Comparison of ENCODE assay signal across 15 cellular contexts in genomic region chr20:38343107-38343797, GRCh38. TPM values are rescaled to one million over a fixed set of nuclear protein-coding genes. Genes with fewer than 3 reads are reported as not detected.
A peak's percentile ranks its signal among the peaks of the same experiment; 100 is the strongest.
DNase-seq lines count a peak whose midpoint lies in the region; ATAC-seq and TF ChIP-seq lines count a peak whose summit lies in the region.
"Had no signal": no experiment of that assay in that cellular context is flagged by ENCODE, and none has a peak within 500 bp of the region (broad histone marks: within the 10 kb centered on the region; RNA-seq: fewer than 3 reads in every experiment).

No MANE protein-coding gene starts in this region.

- peak overlapping the region; percentile 29 for H3K4me3 ChIP-seq in fibroblast of villous mesenchyme (ENCODE audit: low read depth, low read length)
- H3K4me3 ChIP-seq: BLaER1 treated with 17β-estradiol and CSF1 and Interleukin-3, amounts not matched to agents 10 nM and 100 nM had no signal

- peak; percentile 57 for DNase-seq in AG08396 (ENCODE audit: low spot score)
- peak; percentile 43 for DNase-seq in NCI-H69 (lab: John Stamatoyannopoulos, UW)
- peak; percentile 75 for DNase-seq in fibroblast of villous mesenchyme (ENCODE audit: low read depth)
- peak; percentile 85 for DNase-seq in posterior vena cava (ENCODE audit: low spot score)
- DNase-seq in GM13976 (ENCODE audit: low spot score): no peak
- DNase-seq in stimulated activated naive CD8-positive, alpha-beta T cell treated with anti-CD3 and anti-CD28 coated beads, Interleukin-15, Interleukin-2, amounts not matched to agents 100 U/mL and 50 U/mL, for 24 hours: no peak
- no peak for DNase-seq in GM19238 (ENCODE audit: insufficient read length, low spot score)
- DNase-seq: activated CD4-positive, CD25-positive, alpha-beta regulatory T cell; head of caudate nucleus; naive thymus-derived CD4-positive, alpha-beta T cell; NCI-H2029 treated with DMSO at 0.1 percent for 48 hours; stimulated activated CD4-positive, alpha-beta T cell treated with anti-CD3 and anti-CD28 coated beads, Interleukin-2, amount 100 ng/mL, for 48 hours; substantia nigra had no signal

- in situ Hi-C loops in GM13976 (cut with MboI; ENCODE audit: low sequenced_read_pairs, unreplicated experiment): no loop called here

- no peak for ATAC-seq in stimulated activated naive CD8-positive, alpha-beta T cell treated with anti-CD3 and anti-CD28 coated beads, Interleukin-15, Interleukin-2, amounts not matched to agents 100 U/mL and 50 U/mL, for 24 hours
- no peak for ATAC-seq in GM18498 (IDR thresholded peaks at IDR 0.05; ENCODE audit: unreplicated experiment)
- ATAC-seq: naive thymus-derived CD4-positive, alpha-beta T cell had no signal

- intact Hi-C loops in posterior vena cava (cut with DNase I): no loop called here

- TF ChIP-seq CTCF in fibroblast of villous mesenchyme (IDR thresholded peaks at IDR 0.05; ENCODE audit: insufficient read depth, low read depth, low read length): no peak
- TF ChIP-seq CTCF in GM13976 (IDR thresholded peaks at IDR 0.05; ENCODE audit: borderline replicate concordance, control extremely low read depth, extremely low read depth, insufficient read depth, missing control alignments): no peak

RNA-seq across cellular contexts. Expression of gene LBP, which starts 3.0 kb away (rescaled TPM):
- total RNA-seq in fibroblast of villous mesenchyme (not detected in 2 replicates), posterior vena cava (10 to 100 TPM in 1 of 2 donors, 1 to 10 TPM in 1; 4.8 to 13.7 TPM)
- total RNA-seq: naive thymus-derived CD4-positive, alpha-beta T cell had no signal

RNA-seq across cellular contexts. Expression of gene BPI, which starts 39.3 kb away (rescaled TPM):
- total RNA-seq in fibroblast of villous mesenchyme (not detected in 2 replicates), posterior vena cava (under 1 TPM; 0.14 to 0.65 TPM)

Comparison
In these comparisons a context has a peak if more than half of its experiments do, and no peak if none do; other contexts are left out.
1. DNase-seq: peak in AG08396 (single experiment), NCI-H69 (single experiment), fibroblast of villous mesenchyme (single experiment) and posterior vena cava (single experiment); none in GM13976 (single experiment), stimulated activated naive CD8-positive, alpha-beta T cell treated with anti-CD3 and anti-CD28 coated beads, Interleukin-15, Interleukin-2, amounts not matched to agents 100 U/mL and 50 U/mL, for 24 hours (single experiment) and GM19238 (single experiment).